1 cellular context compared by ENCODE assay signal in genomic region chr19:51552996-51553725, GRCh38.
TF ChIP-seq lines count a peak whose summit lies in the region.

No MANE protein-coding gene starts in this region.

TF ChIP-seq in K562, 482 proteins besides CTCF, POLR2A, EP300 and RAD21 (continued from another document and continues in another):
- TF ChIP-seq ZNF609 (CRISPR knock-in tag; IDR thresholded peaks at IDR 0.05; ENCODE audit: borderline replicate concordance) (peak; percentile 84; the same call in 1 of the 2 replicates), NR0B1 (IDR thresholded peaks at IDR 0.05; ENCODE audit: partially characterized antibody) (no peak), PHTF2 (CRISPR knock-in tag; IDR thresholded peaks at IDR 0.05) (no peak), NFXL1 (CRISPR knock-in tag; IDR thresholded peaks at IDR 0.05) (no peak), ZNF146 (CRISPR knock-in tag; IDR thresholded peaks at IDR 0.05; ENCODE audit: unreplicated experiment) (peak; percentile 48), TCFL5 (CRISPR knock-in tag; conservative IDR thresholded peaks at IDR 0.05) (no peak), ARID3B (CRISPR knock-in tag; IDR thresholded peaks at IDR 0.05; ENCODE audit: borderline replicate concordance) (no peak), ZNF408 (CRISPR knock-in tag; IDR thresholded peaks at IDR 0.05; ENCODE audit: low read depth) (no peak), SAFB (IDR thresholded peaks at IDR 0.05; ENCODE audit: borderline replicate concordance, low read depth, low read length) (no peak), HIVEP1 (CRISPR knock-in tag; IDR thresholded peaks at IDR 0.05) (no peak), RFX1 (IDR thresholded peaks at IDR 0.05) (no peak), ZNF436 (CRISPR knock-in tag; IDR thresholded peaks at IDR 0.05) (no peak), RBM15 (IDR thresholded peaks at IDR 0.05; ENCODE audit: insufficient read depth, low read length) (no peak), NRF1 (conservative IDR thresholded peaks at IDR 0.05 in 1 of 2, IDR thresholded peaks at IDR 0.05 in 1 of 2) (peak; percentile 58 to 68), THRB (CRISPR knock-in tag; conservative IDR thresholded peaks at IDR 0.05) (no peak), RBM34 (IDR thresholded peaks at IDR 0.05; ENCODE audit: borderline replicate concordance, insufficient read depth, low read length) (no peak), POLR2AphosphoS5 (IDR thresholded peaks at IDR 0.05; ENCODE audit: control insufficient read depth, insufficient read depth, low read depth, low read length) (0 out of 2 replicates have a peak, but pooled peaks have one; percentile 32), ZNF217 (CRISPR knock-in tag; IDR thresholded peaks at IDR 0.05) (no peak), HMGXB4 (CRISPR knock-in tag; IDR thresholded peaks at IDR 0.05) (peak; percentile 78), SETDB1 (IDR thresholded peaks at IDR 0.05; ENCODE audit: low read length) (peak; percentile 63), SREBF2 (CRISPR knock-in tag; IDR thresholded peaks at IDR 0.05) (peak; percentile 94; the same call in 1 of the 2 replicates), PTBP1 (IDR thresholded peaks at IDR 0.05; ENCODE audit: low read depth, low read length) (no peak), CSDE1 (IDR thresholded peaks at IDR 0.05) (no peak), ZNF644 (tag; IDR thresholded peaks at IDR 0.05; ENCODE audit: low read depth) (peak; percentile 84), CREB5 (CRISPR knock-in tag; IDR thresholded peaks at IDR 0.05) (no peak), MYNN (IDR thresholded peaks at IDR 0.05) (peak; percentile 68; the same call in 1 of the 2 replicates), MYNN (CRISPR knock-in tag; IDR thresholded peaks at IDR 0.05) (no peak), SUPT5H (IDR thresholded peaks at IDR 0.05) (no peak), ZBTB12 (CRISPR knock-in tag; IDR thresholded peaks at IDR 0.05) (no peak), TEAD4 (IDR thresholded peaks at IDR 0.05; ENCODE audit: low read length) (peak; percentile 59; the same call in 1 of the 2 replicates), TEAD4 (CRISPR knock-in tag; IDR thresholded peaks at IDR 0.05; ENCODE audit: borderline replicate concordance) (no peak), RUNX1 (IDR thresholded peaks at IDR 0.05; ENCODE audit: low read depth) (no peak), ZNF121 (CRISPR knock-in tag; conservative IDR thresholded peaks at IDR 0.05) (no peak), ERF (CRISPR knock-in tag; IDR thresholded peaks at IDR 0.05) (no peak), FOXO4 (CRISPR knock-in tag; IDR thresholded peaks at IDR 0.05) (no peak), SMAD3 (CRISPR knock-in tag; conservative IDR thresholded peaks at IDR 0.05) (no peak), MAX (CRISPR knock-in tag; IDR thresholded peaks at IDR 0.05) (peak; percentile 89), BRCA1 (IDR thresholded peaks at IDR 0.05) (no peak), BRCA1 (CRISPR knock-in tag; IDR thresholded peaks at IDR 0.05) (no peak), ZNF830 (CRISPR knock-in tag; IDR thresholded peaks at IDR 0.05) (peak; percentile 64; the same call in 1 of the 2 replicates), GABPA (tag; conservative IDR thresholded peaks at IDR 0.05; ENCODE audit: low read depth) (no peak), LARP7 (IDR thresholded peaks at IDR 0.05) (no peak), ZNF253 (CRISPR knock-in tag; conservative IDR thresholded peaks at IDR 0.05) (no peak), ZNF277 (CRISPR knock-in tag; IDR thresholded peaks at IDR 0.05; ENCODE audit: borderline replicate concordance) (no peak), MCM7 (IDR thresholded peaks at IDR 0.05) (no peak), CEBPG (CRISPR knock-in tag; IDR thresholded peaks at IDR 0.05) (no peak), CEBPG (tag; conservative IDR thresholded peaks at IDR 0.05 in 1 of 2, IDR thresholded peaks at IDR 0.05 in 1 of 2) (no peak), ZFP30 (CRISPR knock-in tag; IDR thresholded peaks at IDR 0.05; ENCODE audit: borderline replicate concordance) (no peak), HSF4 (CRISPR knock-in tag; IDR thresholded peaks at IDR 0.05; ENCODE audit: borderline replicate concordance) (no peak), ZNF778 (CRISPR knock-in tag; IDR thresholded peaks at IDR 0.05) (no peak), CAMTA2 (CRISPR knock-in tag; conservative IDR thresholded peaks at IDR 0.05) (peak; percentile 88; the same call in 1 of the 2 replicates), GTF2A2 (tag; IDR thresholded peaks at IDR 0.05) (no peak), TGIF2 (CRISPR knock-in tag; IDR thresholded peaks at IDR 0.05) (peak; percentile 95), CTBP1 (IDR thresholded peaks at IDR 0.05; ENCODE audit: borderline replicate concordance) (peak; percentile 98), CHD4 (IDR thresholded peaks at IDR 0.05; ENCODE audit: insufficient read depth, insufficient replicate concordance, low read depth, low read length, poor library complexity, severe bottlenecking) (no peak), ZNF12 (CRISPR knock-in tag; IDR thresholded peaks at IDR 0.05) (peak; percentile 75; the same call in 1 of the 2 replicates)
